ENCODE assay signal across 1 cellular context in genomic region chr3:34034840-34035239, GRCh38.
TF ChIP-seq lines count a peak whose summit lies in the region.

No MANE protein-coding gene starts in this region.

TF ChIP-seq in IMR-90, 13 proteins besides CTCF, POLR2A, EP300 and RAD21:
- TF ChIP-seq CEBPB (IDR thresholded peaks at IDR 0.05; ENCODE audit: low read depth, low read length) (no peak), SMC3 (IDR thresholded peaks at IDR 0.05; ENCODE audit: low read depth, low read length) (no peak), RFX5 (IDR thresholded peaks at IDR 0.05; ENCODE audit: low read depth, low read length) (no peak), BHLHE40 (IDR thresholded peaks at IDR 0.05; ENCODE audit: low read depth, low read length) (no peak), USF2 (IDR thresholded peaks at IDR 0.05; ENCODE audit: low read depth, low read length) (no peak), CHD1 (IDR thresholded peaks at IDR 0.05; ENCODE audit: low read depth, low read length) (no peak), MXI1 (IDR thresholded peaks at IDR 0.05; ENCODE audit: borderline replicate concordance, low read depth, low read length) (no peak), MAFK (IDR thresholded peaks at IDR 0.05; ENCODE audit: low read depth, low read length) (no peak), RCOR1 (IDR thresholded peaks at IDR 0.05; ENCODE audit: insufficient replicate concordance, low read length) (no peak), ELK1 (IDR thresholded peaks at IDR 0.05; ENCODE audit: borderline replicate concordance, low read depth, low read length) (no peak), MAZ (IDR thresholded peaks at IDR 0.05; ENCODE audit: borderline replicate concordance, low read depth, low read length) (no peak), NFE2L2 (IDR thresholded peaks at IDR 0.05; ENCODE audit: low read depth, low read length) (no peak), FOS (IDR thresholded peaks at IDR 0.05; ENCODE audit: low read depth, low read length) (no peak)
TF ChIP-seq in IMR-90: peak in this region for 0.
